ENCODE assay signal across 19 cellular contexts in the genomic region with DNA sequence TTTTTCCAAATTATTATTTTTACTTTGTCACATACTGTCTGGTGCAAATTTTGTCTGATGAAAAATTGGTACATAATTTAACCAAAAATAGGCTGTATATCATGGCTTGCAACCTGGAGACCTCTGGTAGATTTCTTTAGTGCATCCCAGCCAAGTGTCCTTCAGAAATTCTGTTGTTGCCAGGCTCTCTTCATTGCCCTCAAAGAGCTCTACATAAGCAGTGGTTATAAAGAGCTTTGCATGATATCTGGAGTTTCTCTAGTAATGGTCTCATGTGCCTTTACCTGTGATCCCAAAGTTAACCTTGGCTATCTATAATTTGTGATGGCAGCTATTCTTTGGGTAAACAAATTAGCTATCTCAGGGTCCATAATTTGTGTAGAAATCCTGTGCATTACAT.
DNase-seq lines count a peak whose midpoint lies in the region; ATAC-seq, FAIRE-seq and TF ChIP-seq lines count a peak whose summit lies in the region.
"Had no signal": no experiment of that assay in that cellular context is flagged by ENCODE, and none has a peak within 500 bp of the region (broad histone marks: within the 10 kb centered on the region; RNA-seq: fewer than 3 reads in every experiment).

No MANE protein-coding gene starts in this region.

- H3K4me1 ChIP-seq in ACC112 (ENCODE audit: control insufficient read depth, insufficient read depth, low read length, unreplicated experiment) (peaks cover 25% of the 10 kb centered on the region), sigmoid colon (peaks cover 0 to 55% (median 29%) of the 10 kb centered on the region in 4 donors), PC-3 (ENCODE audit: insufficient read depth, low read length) (0 out of 2 replicates have a peak, but pooled peaks cover 8% of the 10 kb centered on the region), small intestine (ENCODE audit: control insufficient read depth in 2 of 2, insufficient read depth in 1 of 2, low read depth in 1 of 2, low read length in 1 of 2) (no peaks in the 10 kb centered on the region)
- H3K4me1 ChIP-seq in CD8-positive, alpha-beta memory T cell (ENCODE audit: insufficient read depth, low read length) = peaks cover 40% of the 10 kb centered on the region
- H3K4me1 ChIP-seq: colonic mucosa had no signal

- intact Hi-C loops in sigmoid colon (cut with DNase I) (no loop called here), PC-3 (cut with micrococcal nuclease) (no loop called here)

- peak overlapping the region in 1 of 7 donors; percentile 60 for H3K4me3 Mint-ChIP-seq in CD8-positive, alpha-beta memory T cell
- H3K4me3 Mint-ChIP-seq: nephron progenitor cell had no signal

- H3K9me2 ChIP-seq in PC-3 (replicated peaks; ENCODE audit: low read length) = no peaks in the 10 kb centered on the region

- BruUV-seq in PC-3 (replicated peaks; lab: Mats Ljungman, UMichigan) = no TSS peak

- no peak for DNase-seq in CD8-positive, alpha-beta memory T cell
- no peak for DNase-seq in coronary artery (ENCODE audit: low spot score)
- DNase-seq in sigmoid colon = no peak
- DNase-seq in PC-3 = no peak
- no peak for DNase-seq in NCI-H146 (lab: John Stamatoyannopoulos, UW)
- DNase-seq in small intestine = no peak
- no peak for DNase-seq in NK-92 (lab: John Stamatoyannopoulos, UW; ENCODE audit: unreplicated experiment)
- DNase-seq: activated effector memory CD4-positive, alpha-beta T cell treated with anti-CD3 and anti-CD28 coated beads, Interleukin-2, amount 50 U/mL, for 16 hours; AML-193; anterior cingulate cortex; colonic mucosa; GF-D8; mesenchymal stem cell; NCI-H1930; nephron progenitor cell had no signal

- ATAC-seq in PC-3 = no peak

- no peak overlapping the region for H3K4me2 ChIP-seq in PC-3 (ENCODE audit: low read length)

- H3K27ac Mint-ChIP-seq in CD8-positive, alpha-beta memory T cell = peak overlapping the region in 5 of 8 donors; percentile 51 to 86 (median 67)
- H3K27ac Mint-ChIP-seq: nephron progenitor cell had no signal

- peaks cover 0 to 1% of the 10 kb centered on the region in 2 donors for H3K27me3 Mint-ChIP-seq in CD8-positive, alpha-beta memory T cell
- H3K27me3 Mint-ChIP-seq: stimulated activated naive CD8-positive, alpha-beta T cell treated with anti-CD3 and anti-CD28 coated beads, Interleukin-15, Interleukin-2, amounts not matched to agents 100 ng/mL and 50 ng/mL, for 24 hours had no signal

- POLR2A ChIA-PET in CD8-positive, alpha-beta memory T cell (lab: Charles Lee) = no interaction called here
- POLR2A ChIA-PET in PC-3 (lab: Charles Lee; ENCODE audit: unreplicated experiment) = no interaction called here

- TF ChIP-seq EP300 in sigmoid colon (IDR thresholded peaks at IDR 0.05) = no peak

- H2AFZ ChIP-seq in ACC112 (ENCODE audit: low read length, unreplicated experiment) = no peak overlapping the region
- no peak overlapping the region for H2AFZ ChIP-seq in PC-3 (ENCODE audit: low read length)

- no peaks in the 10 kb centered on the region for H3F3A ChIP-seq in PC-3 (ENCODE audit: low read length, unreplicated experiment)

- H3K9me3 Mint-ChIP-seq in CD8-positive, alpha-beta memory T cell = peaks cover 0 to 7% (median 2%) of the 10 kb centered on the region in 5 donors

- no peak for TF ChIP-seq POLR2A in sigmoid colon (IDR thresholded peaks at IDR 0.05)

- no peak for TF ChIP-seq CTCF in coronary artery (IDR thresholded peaks at IDR 0.05)
- no peak for TF ChIP-seq CTCF in sigmoid colon (IDR thresholded peaks at IDR 0.05)
- no peak for TF ChIP-seq CTCF in PC-3 (conservative IDR thresholded peaks at IDR 0.05; ENCODE audit: low read depth, low read length)

- H3K9ac ChIP-seq in PC-3 (ENCODE audit: low read length) = no peak overlapping the region

- CTCF ChIA-PET in CD8-positive, alpha-beta memory T cell (lab: Charles Lee) = interaction anchor here (1.7 kb wide), 1 partner anchor 10 kb away, joined by 4 read pairs; no protein-coding TSS in a partner anchor
- CTCF ChIA-PET in PC-3 (lab: Charles Lee) = no interaction called here

- H3K79me2 ChIP-seq in ACC112 (ENCODE audit: control insufficient read depth, insufficient read depth, low read length, unreplicated experiment) (peaks cover 27% of the 10 kb centered on the region), PC-3 (ENCODE audit: low read length) (peaks cover 28% of the 10 kb centered on the region)

- no peaks in the 10 kb centered on the region for H3K9me3 ChIP-seq in CD8-positive, alpha-beta memory T cell (ENCODE audit: low read length)
- no peaks in the 10 kb centered on the region for H3K9me3 ChIP-seq in sigmoid colon
- no peaks in the 10 kb centered on the region for H3K9me3 ChIP-seq in PC-3 (ENCODE audit: low read length)
- no peaks in the 10 kb centered on the region for H3K9me3 ChIP-seq in small intestine (ENCODE audit: control insufficient read depth, low read depth)
- H3K9me3 ChIP-seq: colonic mucosa had no signal

- H3K27me3 ChIP-seq in ACC112 (ENCODE audit: insufficient read depth, low read length) (no peaks in the 10 kb centered on the region), sigmoid colon (no peaks in the 10 kb centered on the region), PC-3 (ENCODE audit: low read length) (no peaks in the 10 kb centered on the region), small intestine (ENCODE audit: control insufficient read depth in 2 of 2, insufficient read depth in 2 of 2, low read length in 2 of 2) (no peaks in the 10 kb centered on the region)
- no peaks in the 10 kb centered on the region for H3K27me3 ChIP-seq in CD8-positive, alpha-beta memory T cell (ENCODE audit: insufficient read depth, low read length, poor library complexity, severe bottlenecking)
- H3K27me3 ChIP-seq: colonic mucosa had no signal

- no peak for FAIRE-seq in small intestine (lab: Jason Lieb, UNC)
- FAIRE-seq: GM12892 had no signal

- no peak overlapping the region for H3K4me3 ChIP-seq in ACC112 (ENCODE audit: low read depth, low read length)
- no peak overlapping the region for H3K4me3 ChIP-seq in CD8-positive, alpha-beta memory T cell (ENCODE audit: low read length)
- peak overlapping the region; percentile 5 for H3K4me3 ChIP-seq in coronary artery
- no peak overlapping the region for H3K4me3 ChIP-seq in sigmoid colon
- no peak overlapping the region for H3K4me3 ChIP-seq in PC-3 (ENCODE audit: low read length)
- H3K4me3 ChIP-seq in small intestine (ENCODE audit: low read depth in 1 of 2, low read length in 2 of 2) = no peak overlapping the region
- H3K4me3 ChIP-seq: colonic mucosa had no signal

- H3K36me3 Mint-ChIP-seq in CD8-positive, alpha-beta memory T cell = peaks cover 17 to 71% (median 35%) of the 10 kb centered on the region in 3 donors

- H3K36me3 ChIP-seq in ACC112 (ENCODE audit: insufficient read depth, low read length) (peaks cover 15% of the 10 kb centered on the region), sigmoid colon (peaks cover 0 to under 1% (median 0%) of the 10 kb centered on the region in 4 donors), PC-3 (ENCODE audit: low read depth, low read length) (no peaks in the 10 kb centered on the region; the same call in 1 of the 2 replicates), small intestine (ENCODE audit: control insufficient read depth in 2 of 2, insufficient read depth in 2 of 2, low read length in 2 of 2) (peaks cover 0 to 1% of the 10 kb centered on the region in 2 donors)
- peaks cover 5% of the 10 kb centered on the region for H3K36me3 ChIP-seq in CD8-positive, alpha-beta memory T cell (ENCODE audit: insufficient read depth, low read length)
- H3K36me3 ChIP-seq: colonic mucosa had no signal

- peaks cover 74 to 91% (median 86%) of the 10 kb centered on the region in 3 donors for H3K4me1 Mint-ChIP-seq in CD8-positive, alpha-beta memory T cell
- H3K4me1 Mint-ChIP-seq: nephron progenitor cell had no signal

- H4K20me1 ChIP-seq in PC-3 (ENCODE audit: low read length) = no peaks in the 10 kb centered on the region

- H3K27ac ChIP-seq in ACC112 (ENCODE audit: low read depth, low read length) (peak overlapping the region; percentile 22; the same call in 1 of the 2 replicates), coronary artery (peak overlapping the region in 1 of 2 donors; percentile 36), sigmoid colon (peak overlapping the region; percentile 39 to 70 (median 58)), PC-3 (ENCODE audit: low read length) (no peak overlapping the region), small intestine (ENCODE audit: low read depth in 1 of 2, low read length in 1 of 2) (no peak overlapping the region)
- no peak overlapping the region for H3K27ac ChIP-seq in CD8-positive, alpha-beta memory T cell (ENCODE audit: low read depth, low read length)
- H3K27ac ChIP-seq: colonic mucosa, epithelial cell of prostate had no signal

Comparison
In these comparisons a context has a peak if more than half of its experiments do, and no peak if none do; other contexts are left out.
1. H3K27ac ChIP-seq: peak in ACC112 (single experiment) and sigmoid colon (4 of 4); none in CD8-positive, alpha-beta memory T cell (single experiment), PC-3 (single experiment) and small intestine (0 of 2).